In the genomic region with DNA sequence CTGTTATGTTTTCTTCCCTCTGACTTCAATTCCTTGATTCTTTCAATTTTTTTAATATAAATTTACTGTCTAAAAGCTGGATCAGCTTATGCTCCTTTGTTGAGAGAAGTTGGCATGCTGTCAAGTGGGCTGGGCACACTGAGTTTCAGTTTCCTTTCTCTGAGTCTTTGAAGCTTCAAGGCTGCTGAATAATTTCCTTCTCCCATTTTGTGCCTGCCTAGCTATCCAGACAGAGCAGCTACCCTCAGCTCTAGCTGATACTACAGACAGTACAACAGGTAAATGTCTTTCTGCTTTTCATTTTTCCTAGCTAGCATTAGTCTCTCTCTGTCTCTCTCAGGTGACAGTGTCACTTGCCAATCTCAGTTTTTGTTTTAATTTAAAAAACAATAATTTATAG, we compare ENCODE assay signal across 8 cellular contexts. TPM values are rescaled to one million over a fixed set of nuclear protein-coding genes. Genes with fewer than 3 reads are reported as not detected.
A peak's percentile ranks its signal among the peaks of the same experiment; 100 is the strongest.
DNase-seq lines count a peak whose midpoint lies in the region; ATAC-seq and TF ChIP-seq lines count a peak whose summit lies in the region.

Gene IFI44, plus strand, starts transcription at position 204 of the 400 bp plus-strand sequence. CDS start 365 bp downstream, outside the sequence.

- H3K9me3 ChIP-seq in MM.1S (replicated peaks; ENCODE audit: insufficient read depth, low read length) (no peaks in the 10 kb centered on the region), muscle layer of duodenum (ENCODE audit: control insufficient read depth in 1 of 2, low read length in 2 of 2) (no peaks in the 10 kb centered on the region)
- H3K9me3 ChIP-seq in effector memory CD4-positive, alpha-beta T cell (ENCODE audit: control insufficient read depth, low read length), result no peaks in the 10 kb centered on the region

- no peak within 1 kb of the TSS for H3K9ac ChIP-seq in MM.1S (ENCODE audit: low read length)

- CTCF ChIA-PET in activated CD4-positive, alpha-beta memory T cell treated with anti-CD3 and anti-CD28 coated beads, Interleukin-2, amount 10 ng/mL, durations not matched to agents 7 days and 5 days (lab: Charles Lee), result interaction anchor here (0.9 to 1.4 kb wide), 5 partner anchors 24 to 671 kb away, joined by 3 to 11 read pairs (median 5); partner anchors contain the start of genes FUBP1 and IFI44L

- H3K27ac Mint-ChIP-seq in activated CD4-positive, alpha-beta memory T cell treated with anti-CD3 and anti-CD28 coated beads, Interleukin-2, amount 10 ng/mL, durations not matched to agents 7 days and 5 days, result peak within 1 kb of the TSS; percentile 90
- no peak within 1 kb of the TSS for H3K27ac Mint-ChIP-seq in stimulated activated naive B cell treated with anti-CD40 and anti-IgM and Interleukin-4, amounts not matched to agents 10 μg/mL and 1 μg/mL and 100 μg/mL, for 72 hours

- H3K36me3 ChIP-seq in MM.1S (replicated peaks; ENCODE audit: insufficient read depth, low read length) (no peaks in the 10 kb centered on the region), muscle layer of duodenum (ENCODE audit: control insufficient read depth in 1 of 2, insufficient read depth in 2 of 2, low read length in 2 of 2) (no peaks in the 10 kb centered on the region)
- no peaks in the 10 kb centered on the region for H3K36me3 ChIP-seq in effector memory CD4-positive, alpha-beta T cell (ENCODE audit: control insufficient read depth, insufficient read depth, low read length)

- H3K4me3 Mint-ChIP-seq in activated CD4-positive, alpha-beta memory T cell treated with anti-CD3 and anti-CD28 coated beads, Interleukin-2, amount 10 ng/mL, durations not matched to agents 7 days and 5 days, result peak within 1 kb of the TSS; percentile 98
- peak within 1 kb of the TSS; percentile 70 to 75 for H3K4me3 Mint-ChIP-seq in stimulated activated naive B cell treated with anti-CD40 and anti-IgM and Interleukin-4, amounts not matched to agents 10 μg/mL and 1 μg/mL and 100 μg/mL, for 72 hours

- POLR2A ChIA-PET in activated CD4-positive, alpha-beta memory T cell treated with anti-CD3 and anti-CD28 coated beads, Interleukin-2, amount 10 ng/mL, durations not matched to agents 7 days and 5 days (lab: Charles Lee), result interaction anchor here (0.8 to 2.4 kb wide), 15 partner anchors 9 to 968 kb away, joined by 3 to 84 read pairs (median 5); partner anchors contain the start of genes DNAJB4, FUBP1, IFI44L and ZZZ3

- peak within 1 kb of the TSS; percentile 43; the same call in 1 of the 2 replicates for H3K4me2 ChIP-seq in MM.1S (ENCODE audit: low read depth, low read length)

- peaks cover 36% of the 10 kb centered on the region for H3K9me3 Mint-ChIP-seq in activated CD4-positive, alpha-beta memory T cell treated with anti-CD3 and anti-CD28 coated beads, Interleukin-2, amount 10 ng/mL, durations not matched to agents 7 days and 5 days
- H3K9me3 Mint-ChIP-seq in stimulated activated naive B cell treated with anti-CD40 and anti-IgM and Interleukin-4, amounts not matched to agents 10 μg/mL and 1 μg/mL and 100 μg/mL, for 72 hours, result peaks cover 11 to 18% of the 10 kb centered on the region in 2 donors

- H3K27ac ChIP-seq in MM.1S (ENCODE audit: low read length) (peak within 1 kb of the TSS; percentile 28; the same call in 1 of the 2 replicates), muscle layer of duodenum (ENCODE audit: low read length) (peak within 1 kb of the TSS; percentile 76)
- peak within 1 kb of the TSS; percentile 66 for H3K27ac ChIP-seq in effector memory CD4-positive, alpha-beta T cell (ENCODE audit: insufficient read depth, low read length, poor library complexity, severe bottlenecking)

- H4K20me1 ChIP-seq in MM.1S (ENCODE audit: insufficient read depth, low read length), result no peaks in the 10 kb centered on the region

- H3K27me3 ChIP-seq in MM.1S (replicated peaks; ENCODE audit: insufficient read depth, low read length), result no peaks in the 10 kb centered on the region
- H3K27me3 ChIP-seq in effector memory CD4-positive, alpha-beta T cell (replicated peaks; ENCODE audit: control insufficient read depth, insufficient read depth, low read length, poor library complexity, severe bottlenecking), result no peaks in the 10 kb centered on the region
- H3K27me3 ChIP-seq in muscle layer of duodenum (ENCODE audit: low read depth, low read length), result no peaks in the 10 kb centered on the region

- H2AFZ ChIP-seq in MM.1S (ENCODE audit: low read length), result no peak within 1 kb of the TSS

- no peaks in the 10 kb centered on the region; the same call in 1 of the 2 replicates for H3F3A ChIP-seq in MM.1S (ENCODE audit: insufficient read depth, low read length)

- peak; percentile 76 for DNase-seq in GDM1 (lab: John Stamatoyannopoulos, UW)
- DNase-seq in MM.1S, result peak; percentile 92
- DNase-seq in activated CD4-positive, alpha-beta memory T cell treated with anti-CD3 and anti-CD28 coated beads, Interleukin-2, amount 10 ng/mL, durations not matched to agents 7 days and 5 days, result peak; percentile 75
- DNase-seq in effector memory CD4-positive, alpha-beta T cell, result peak; percentile 54 to 70 (median 59)
- DNase-seq in stimulated activated naive B cell treated with anti-CD40 and anti-IgM and Interleukin-4, amounts not matched to agents 10 μg/mL and 1 μg/mL and 100 μg/mL, for 72 hours, result peak; percentile 21
- DNase-seq in NCI-H1694 treated with DMSO at 0.1 percent for 48 hours (lab: John Stamatoyannopoulos, UW), result no peak

- no peak within 1 kb of the TSS for H3K4me3 ChIP-seq in MM.1S (ENCODE audit: low read length)
- peak within 1 kb of the TSS; percentile 53 for H3K4me3 ChIP-seq in effector memory CD4-positive, alpha-beta T cell (ENCODE audit: insufficient read depth, low read depth, low read length, poor library complexity, severe bottlenecking)
- peak within 1 kb of the TSS; percentile 58 to 84 for H3K4me3 ChIP-seq in muscle layer of duodenum (ENCODE audit: low read depth in 1 of 2, low read length in 2 of 2)

- peaks cover 11% of the 10 kb centered on the region for H3K4me1 ChIP-seq in MM.1S (ENCODE audit: low read length)
- peaks cover 33% of the 10 kb centered on the region for H3K4me1 ChIP-seq in effector memory CD4-positive, alpha-beta T cell (ENCODE audit: control insufficient read depth, insufficient read depth, low read length, poor library complexity, severe bottlenecking)
- peaks cover 13 to 15% of the 10 kb centered on the region in 2 donors for H3K4me1 ChIP-seq in muscle layer of duodenum (ENCODE audit: control insufficient read depth in 1 of 2, insufficient read depth in 2 of 2, low read length in 2 of 2)

- no peaks in the 10 kb centered on the region for H3K79me2 ChIP-seq in MM.1S (ENCODE audit: low read length)

- TF ChIP-seq CTCF in MM.1S (IDR thresholded peaks at IDR 0.05; ENCODE audit: low read length), result no peak

- H3K27me3 Mint-ChIP-seq in activated CD4-positive, alpha-beta memory T cell treated with anti-CD3 and anti-CD28 coated beads, Interleukin-2, amount 10 ng/mL, durations not matched to agents 7 days and 5 days, result no peaks in the 10 kb centered on the region
- no peaks in the 10 kb centered on the region for H3K27me3 Mint-ChIP-seq in stimulated activated naive B cell treated with anti-CD40 and anti-IgM and Interleukin-4, amounts not matched to agents 10 μg/mL and 1 μg/mL and 100 μg/mL, for 72 hours

- peaks cover 59% of the 10 kb centered on the region for H3K4me1 Mint-ChIP-seq in activated CD4-positive, alpha-beta memory T cell treated with anti-CD3 and anti-CD28 coated beads, Interleukin-2, amount 10 ng/mL, durations not matched to agents 7 days and 5 days
- peaks cover 14 to 29% of the 10 kb centered on the region in 2 donors for H3K4me1 Mint-ChIP-seq in stimulated activated naive B cell treated with anti-CD40 and anti-IgM and Interleukin-4, amounts not matched to agents 10 μg/mL and 1 μg/mL and 100 μg/mL, for 72 hours

- H3K36me3 Mint-ChIP-seq in activated CD4-positive, alpha-beta memory T cell treated with anti-CD3 and anti-CD28 coated beads, Interleukin-2, amount 10 ng/mL, durations not matched to agents 7 days and 5 days (ENCODE audit: low read depth), result peaks cover 79% of the 10 kb centered on the region
- H3K36me3 Mint-ChIP-seq in stimulated activated naive B cell treated with anti-CD40 and anti-IgM and Interleukin-4, amounts not matched to agents 10 μg/mL and 1 μg/mL and 100 μg/mL, for 72 hours, result peaks cover 9 to 11% of the 10 kb centered on the region in 2 donors

- peak; percentile 87 for ATAC-seq in GM21825 (IDR thresholded peaks at IDR 0.05; ENCODE audit: unreplicated experiment)
- ATAC-seq in stimulated activated naive B cell treated with anti-CD40 and anti-IgM and Interleukin-4, amounts not matched to agents 10 μg/mL and 1 μg/mL and 100 μg/mL, for 72 hours (replicated peaks), result peak; percentile 92 to 95

- H3K9me2 ChIP-seq in MM.1S (replicated peaks; ENCODE audit: insufficient read depth, low read length), result no peaks in the 10 kb centered on the region

RNA-seq across cellular contexts. Expression of gene IFI44, which starts in this region (rescaled TPM):
- 100 to 1,000 TPM; 320 to 338 TPM for total RNA-seq in activated CD4-positive, alpha-beta memory T cell treated with anti-CD3 and anti-CD28 coated beads, Interleukin-2, amount 10 ng/mL, durations not matched to agents 7 days and 5 days
